29 cellular contexts compared by ENCODE assay signal in the genomic region with DNA sequence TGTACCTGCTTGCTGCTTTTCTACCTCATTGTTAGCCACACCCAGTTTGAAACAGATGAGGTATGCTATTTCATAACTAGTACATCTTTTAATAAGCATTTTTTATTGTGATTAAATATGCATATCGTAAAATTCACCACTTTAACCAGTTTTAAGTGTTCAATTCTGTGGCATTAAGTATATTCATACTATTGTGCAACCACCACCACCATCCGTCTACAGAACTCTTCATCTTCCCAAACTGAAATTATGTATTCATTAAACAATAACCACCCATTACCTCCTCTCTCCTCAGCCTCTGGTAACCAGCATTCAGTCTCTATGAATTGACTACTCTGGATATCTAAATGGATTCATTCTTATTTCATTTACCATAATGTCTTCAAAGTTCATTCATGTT.
"Had no signal": no experiment of that assay in that cellular context is flagged by ENCODE, and none has a peak within 500 bp of the region (broad histone marks: within the 10 kb centered on the region; RNA-seq: fewer than 3 reads in every experiment).

No MANE protein-coding gene starts in this region.

- H3K27me3 ChIP-seq: colonic mucosa, dorsolateral prefrontal cortex, esophagus muscularis mucosa, esophagus squamous epithelium, foreskin keratinocyte, gastrocnemius medialis, gastroesophageal sphincter, heart left ventricle, heart right ventricle had no signal

- H3K36me3 ChIP-seq: colonic mucosa had no signal

- H3K27me3 Mint-ChIP-seq: dendritic cell treated with granulocyte-macrophage colony-stimulating factor and Interleukin-4, amounts not matched to agents 40 ng/mL and 50 ng/mL, for 4 days; effector memory CD8-positive, alpha-beta T cell had no signal

- H3K27ac Mint-ChIP-seq: dendritic cell treated with granulocyte-macrophage colony-stimulating factor and Interleukin-4, amounts not matched to agents 40 ng/mL and 50 ng/mL, for 4 days; effector memory CD8-positive, alpha-beta T cell; endodermal cell had no signal

- H3K4me3 ChIP-seq: colonic mucosa, coronary artery, dorsolateral prefrontal cortex, esophagus muscularis mucosa, esophagus squamous epithelium, gastrocnemius medialis, gastroesophageal sphincter, heart left ventricle, heart right ventricle had no signal

- ATAC-seq: effector memory CD8-positive, alpha-beta T cell; esophagus mucosa; foreskin keratinocyte; gastrocnemius medialis; gastroesophageal sphincter; heart left ventricle; heart right ventricle had no signal

- H3K9me3 Mint-ChIP-seq: dendritic cell treated with granulocyte-macrophage colony-stimulating factor and Interleukin-4, amounts not matched to agents 40 ng/mL and 50 ng/mL, for 4 days; effector memory CD8-positive, alpha-beta T cell; endodermal cell had no signal

- H3K9me3 ChIP-seq: colonic mucosa, esophagus muscularis mucosa, esophagus squamous epithelium, gastrocnemius medialis, gastroesophageal sphincter, heart left ventricle, heart right ventricle had no signal

- H3K4me3 Mint-ChIP-seq: dendritic cell treated with granulocyte-macrophage colony-stimulating factor and Interleukin-4, amounts not matched to agents 40 ng/mL and 50 ng/mL, for 4 days; effector memory CD8-positive, alpha-beta T cell; endodermal cell had no signal

- H3K27ac ChIP-seq: colonic mucosa, coronary artery, dorsolateral prefrontal cortex, epithelial cell of prostate, esophagus muscularis mucosa, esophagus squamous epithelium, foreskin keratinocyte, gastrocnemius medialis, gastroesophageal sphincter, heart left ventricle, heart right ventricle had no signal

- FAIRE-seq: colon, endometrium, endothelial cell of umbilical vein, frontal cortex had no signal

- H3K4me1 Mint-ChIP-seq: endodermal cell had no signal

- DNase-seq: colonic mucosa; cortex of kidney; dermis blood vessel endothelial cell; dorsolateral prefrontal cortex; effector CD4-positive, alpha-beta T cell; effector CD8-positive, alpha-beta T cell; effector memory CD4-positive, alpha-beta T cell; effector memory CD8-positive, alpha-beta T cell; endodermal cell; erythroblast; esophagus squamous epithelium; foreskin fibroblast; foreskin keratinocyte; foreskin melanocyte; gastrocnemius medialis; glutamatergic neuron; head of caudate nucleus; heart left ventricle; heart right ventricle had no signal

- H3K4me1 ChIP-seq: colonic mucosa, foreskin keratinocyte had no signal
